ENCODE assay signal across 8 cellular contexts in genomic region chr10:126598009-126598408, GRCh38.
DNase-seq lines count a peak whose midpoint lies in the region; FAIRE-seq and TF ChIP-seq lines count a peak whose summit lies in the region.

No MANE protein-coding gene starts in this region.

- no peak overlapping the region for H2AFZ ChIP-seq in KMS-11 (ENCODE audit: low read depth)

- no peak overlapping the region for H3K27ac ChIP-seq in KMS-11
- no peak overlapping the region for H3K27ac ChIP-seq in esophagus squamous epithelium
- H3K27ac ChIP-seq in uterus: no peak overlapping the region

- H4K20me1 ChIP-seq in KMS-11 (ENCODE audit: insufficient read depth): no peaks in the 10 kb centered on the region

- TF ChIP-seq POLR2A in GM12892 (IDR thresholded peaks at IDR 0.05; ENCODE audit: low read depth, low read length): no peak
- no peak for TF ChIP-seq POLR2A in esophagus squamous epithelium (IDR thresholded peaks at IDR 0.05)
- TF ChIP-seq POLR2A in uterus (IDR thresholded peaks at IDR 0.05): no peak

- no peak overlapping the region for H3K4me2 ChIP-seq in KMS-11

- H3K9ac ChIP-seq in KMS-11 (no peak overlapping the region), adipocyte (ENCODE audit: low read length) (no peak overlapping the region)

- H3K27me3 ChIP-seq in KMS-11 (ENCODE audit: insufficient read depth, low read depth) (no peaks in the 10 kb centered on the region), adipocyte (replicated peaks; ENCODE audit: control insufficient read depth, insufficient read depth, low read length) (no peaks in the 10 kb centered on the region), esophagus squamous epithelium (no peaks in the 10 kb centered on the region), uterus (no peaks in the 10 kb centered on the region)

- TF ChIP-seq CTCF in KMS-11 (conservative IDR thresholded peaks at IDR 0.05; ENCODE audit: low read depth, low read length) (peak; percentile 43), esophagus squamous epithelium (IDR thresholded peaks at IDR 0.05) (peak in 2 of 6 experiments; percentile 11 to 50), uterus (IDR thresholded peaks at IDR 0.05) (no peak)

- H3K4me1 ChIP-seq in KMS-11 (ENCODE audit: low read depth, poor library complexity, severe bottlenecking) (no peaks in the 10 kb centered on the region), adipocyte (ENCODE audit: control insufficient read depth, insufficient read depth, low read length) (peaks cover 12% of the 10 kb centered on the region), esophagus squamous epithelium (peaks cover 0 to 7% (median 0%) of the 10 kb centered on the region in 3 donors), uterus (no peaks in the 10 kb centered on the region)

- H3K4me3 ChIP-seq in KMS-11 (IDR thresholded peaks at IDR 0.05; ENCODE audit: insufficient read depth, low read depth, low read length): no peak overlapping the region
- H3K4me3 ChIP-seq in adipocyte (ENCODE audit: low read length): no peak overlapping the region
- no peak overlapping the region for H3K4me3 ChIP-seq in esophagus squamous epithelium
- no peak overlapping the region for H3K4me3 ChIP-seq in uterus

- WGBS in esophagus squamous epithelium, 2 donors: 13 to 51% methylated on average over 2 to 3 of the region's 3 CpGs

- FAIRE-seq in GM12892 (lab: Jason Lieb, UNC): no peak

- no peaks in the 10 kb centered on the region for H3K36me3 ChIP-seq in KMS-11 (ENCODE audit: insufficient read depth)
- no peaks in the 10 kb centered on the region for H3K36me3 ChIP-seq in adipocyte (ENCODE audit: control insufficient read depth, insufficient read depth, low read length, severe bottlenecking)
- no peaks in the 10 kb centered on the region for H3K36me3 ChIP-seq in esophagus squamous epithelium
- no peaks in the 10 kb centered on the region for H3K36me3 ChIP-seq in uterus

- H3K9me3 ChIP-seq in adipocyte (ENCODE audit: control insufficient read depth, low read length): no peaks in the 10 kb centered on the region
- H3K9me3 ChIP-seq in esophagus squamous epithelium: no peaks in the 10 kb centered on the region
- H3K9me3 ChIP-seq in uterus: no peaks in the 10 kb centered on the region

- DNase-seq in AG08395 (ENCODE audit: low spot score) (peak; percentile 45), GM03348 (ENCODE audit: low spot score) (peak; percentile 45), adipocyte (ENCODE audit: low read depth) (peak; percentile 6), kidney tubule cell (ENCODE audit: low spot score) (peak; percentile 60), GM12892 (ENCODE audit: insufficient read length) (no peak), esophagus squamous epithelium (lab: John Stamatoyannopoulos, UW) (no peak), uterus (no peak)

- intact Hi-C loops in esophagus squamous epithelium (cut with DNase I): no loop called here
- intact Hi-C loops in uterus (cut with DNase I; ENCODE audit: low total_unique reads): no loop called here

- H3K79me2 ChIP-seq in KMS-11 (ENCODE audit: insufficient read depth, low read depth): no peaks in the 10 kb centered on the region

Comparison
In these comparisons a context has a peak if more than half of its experiments do, and no peak if none do; other contexts are left out.
1. DNase-seq: peak in AG08395 (single experiment), GM03348 (single experiment), adipocyte (single experiment) and kidney tubule cell (single experiment); none in GM12892 (single experiment), esophagus squamous epithelium (single experiment) and uterus (0 of 2).